ENCODE assay signal across 7 cellular contexts in genomic region chrX:2135421-2135820, GRCh38.
"Had no signal": no experiment of that assay in that cellular context is flagged by ENCODE, and none has a peak within 500 bp of the region (broad histone marks: within the 10 kb centered on the region; RNA-seq: fewer than 3 reads in every experiment).

No MANE protein-coding gene starts in this region.

- DNase-seq: GDM1, GF-D8 had no signal

- ATAC-seq: GM12878 had no signal

- H3K4me3 ChIP-seq: GM12878 had no signal

- FAIRE-seq: G401.6, GM12878, GM12891, GM18507, GM19239 had no signal
